ENCODE assay signal across 22 cellular contexts in genomic region chr19:12113121-12113520, GRCh38.
"Had no signal": no experiment of that assay in that cellular context is flagged by ENCODE, and none has a peak within 500 bp of the region (broad histone marks: within the 10 kb centered on the region; RNA-seq: fewer than 3 reads in every experiment).

No MANE protein-coding gene starts in this region.

- H3K27me3 ChIP-seq: foreskin keratinocyte, left lung, sigmoid colon, testis, uterus had no signal

- DNase-seq: activated CD4-positive, alpha-beta T cell treated with anti-CD3 and anti-CD28 coated beads, Interleukin-2, amount 10 ng/mL, durations not matched to agents 7 days and 5 days; activated CD8-positive, alpha-beta memory T cell treated with anti-CD3 and anti-CD28 coated beads, Interleukin-2, amount 50 U/mL, for 48 hours; activated effector memory CD4-positive, alpha-beta T cell treated with anti-CD3 and anti-CD28 coated beads, Interleukin-2, amount 50 U/mL, for 16 hours; activated naive CD4-positive, alpha-beta T cell treated with anti-CD3 and anti-CD28 coated beads, Interleukin-2, amount 10 ng/mL, durations not matched to agents 7 days and 5 days; activated T-cell treated with anti-CD3 and anti-CD28 coated beads, Interleukin-2, amount 50 U/mL, for 48 hours; aorta; effector CD8-positive, alpha-beta T cell; foreskin keratinocyte; immature natural killer cell; kidney glomerular epithelial cell; left lung; naive thymus-derived CD4-positive, alpha-beta T cell; sigmoid colon; testis; uterus had no signal

- H3K27ac Mint-ChIP-seq: activated CD4-positive, alpha-beta T cell treated with anti-CD3 and anti-CD28 coated beads, Interleukin-2, amount 10 ng/mL, durations not matched to agents 7 days and 5 days; activated naive CD4-positive, alpha-beta T cell treated with anti-CD3 and anti-CD28 coated beads, Interleukin-2, amount 10 ng/mL, durations not matched to agents 7 days and 5 days; brain; immature natural killer cell; naive thymus-derived CD4-positive, alpha-beta T cell; stimulated activated memory B cell treated with anti-CD40 and anti-IgM and Interleukin-4, amounts not matched to agents 10 μg/mL and 1 μg/mL and 100 μg/mL, for 72 hours; T-helper 2 cell treated with Interferon-gamma antibody and Interleukin-4, amounts not matched to agents 5 μg/mL and 100 μg/mL, for 36 hours had no signal

- H3K4me1 Mint-ChIP-seq: activated CD4-positive, alpha-beta T cell treated with anti-CD3 and anti-CD28 coated beads, Interleukin-2, amount 10 ng/mL, durations not matched to agents 7 days and 5 days; activated naive CD4-positive, alpha-beta T cell treated with anti-CD3 and anti-CD28 coated beads, Interleukin-2, amount 10 ng/mL, durations not matched to agents 7 days and 5 days; brain; immature natural killer cell; naive thymus-derived CD4-positive, alpha-beta T cell; neural crest cell; stimulated activated memory B cell treated with anti-CD40 and anti-IgM and Interleukin-4, amounts not matched to agents 10 μg/mL and 1 μg/mL and 100 μg/mL, for 72 hours had no signal

- H3K36me3 ChIP-seq: uterus had no signal

- H3K4me1 ChIP-seq: foreskin keratinocyte, left lung, sigmoid colon, testis, uterus had no signal

- H3K4me3 Mint-ChIP-seq: activated CD4-positive, alpha-beta T cell treated with anti-CD3 and anti-CD28 coated beads, Interleukin-2, amount 10 ng/mL, durations not matched to agents 7 days and 5 days; activated naive CD4-positive, alpha-beta T cell treated with anti-CD3 and anti-CD28 coated beads, Interleukin-2, amount 10 ng/mL, durations not matched to agents 7 days and 5 days; brain; immature natural killer cell; naive thymus-derived CD4-positive, alpha-beta T cell; neural crest cell; stimulated activated memory B cell treated with anti-CD40 and anti-IgM and Interleukin-4, amounts not matched to agents 10 μg/mL and 1 μg/mL and 100 μg/mL, for 72 hours; T-helper 2 cell treated with Interferon-gamma antibody and Interleukin-4, amounts not matched to agents 5 μg/mL and 100 μg/mL, for 36 hours had no signal

- H3K4me2 ChIP-seq: smooth muscle cell had no signal

- H3K9me3 ChIP-seq: testis had no signal

- H3K9me3 Mint-ChIP-seq: immature natural killer cell had no signal

- H3K27ac ChIP-seq: foreskin keratinocyte, left lung, sigmoid colon, testis, uterus, VCaP had no signal

- H3K27me3 Mint-ChIP-seq: activated CD4-positive, alpha-beta T cell treated with anti-CD3 and anti-CD28 coated beads, Interleukin-2, amount 10 ng/mL, durations not matched to agents 7 days and 5 days; activated naive CD4-positive, alpha-beta T cell treated with anti-CD3 and anti-CD28 coated beads, Interleukin-2, amount 10 ng/mL, durations not matched to agents 7 days and 5 days; brain; naive thymus-derived CD4-positive, alpha-beta T cell; stimulated activated memory B cell treated with anti-CD40 and anti-IgM and Interleukin-4, amounts not matched to agents 10 μg/mL and 1 μg/mL and 100 μg/mL, for 72 hours had no signal

- H3K4me3 ChIP-seq: left lung, lung, sigmoid colon, smooth muscle cell, testis, uterus had no signal

- ATAC-seq: foreskin keratinocyte; left lung; naive thymus-derived CD4-positive, alpha-beta T cell had no signal
